Comparison of ENCODE assay signal across 14 cellular contexts in genomic region chr7:22156205-22156604, GRCh38.
DNase-seq lines count a peak whose midpoint lies in the region.
"Had no signal": no experiment of that assay in that cellular context is flagged by ENCODE, and none has a peak within 500 bp of the region (broad histone marks: within the 10 kb centered on the region; RNA-seq: fewer than 3 reads in every experiment).

No MANE protein-coding gene starts in this region.

- H2BK120ac ChIP-seq in trophoblast cell (ENCODE audit: insufficient read depth, low read length, poor library complexity): no peak overlapping the region

- H3K27ac ChIP-seq in epithelial cell of prostate (no peak overlapping the region), trophoblast cell (ENCODE audit: low read depth, low read length) (no peak overlapping the region)
- H3K27ac ChIP-seq: coronary artery, skin epidermis had no signal

- H3K4me1 ChIP-seq in trophoblast cell (ENCODE audit: control insufficient read depth in 1 of 2, insufficient read depth in 2 of 2, low read length in 2 of 2): no peaks in the 10 kb centered on the region

- no peaks in the 10 kb centered on the region for H3K27me3 ChIP-seq in trophoblast cell (ENCODE audit: insufficient read depth, low read length)

- H3K9ac ChIP-seq in trophoblast cell (ENCODE audit: low read length): no peak overlapping the region

- H3K23ac ChIP-seq in trophoblast cell (ENCODE audit: low read length): no peak overlapping the region

- no peak overlapping the region for H2BK12ac ChIP-seq in trophoblast cell (ENCODE audit: low read length)

- H3K18ac ChIP-seq in trophoblast cell (ENCODE audit: low read length): no peak overlapping the region

- H3K79me1 ChIP-seq in trophoblast cell (ENCODE audit: low read length): no peaks in the 10 kb centered on the region

- H3K4me2 ChIP-seq in trophoblast cell (ENCODE audit: low read length): no peak overlapping the region

- no peaks in the 10 kb centered on the region for H3K79me2 ChIP-seq in trophoblast cell (ENCODE audit: control insufficient read depth, insufficient read depth, low read length, poor library complexity)

- no peak overlapping the region for H4K8ac ChIP-seq in trophoblast cell (ENCODE audit: low read depth, low read length)

- H3K4ac ChIP-seq in trophoblast cell (ENCODE audit: low read depth, low read length): no peak overlapping the region

- H3K36me3 ChIP-seq in trophoblast cell (ENCODE audit: control insufficient read depth in 1 of 2, insufficient read depth in 2 of 2, low read length in 2 of 2): no peaks in the 10 kb centered on the region

- H2AK5ac ChIP-seq in trophoblast cell (ENCODE audit: low read length): no peak overlapping the region

- H3K9me3 ChIP-seq in trophoblast cell (ENCODE audit: insufficient read depth, low read depth, low read length): no peaks in the 10 kb centered on the region

- H4K12ac ChIP-seq in trophoblast cell (ENCODE audit: low read depth, low read length): no peak overlapping the region

- H4K91ac ChIP-seq in trophoblast cell (ENCODE audit: low read depth, low read length): no peak overlapping the region

- H2BK5ac ChIP-seq in trophoblast cell (ENCODE audit: low read depth, low read length, poor library complexity): no peak overlapping the region

- H3K14ac ChIP-seq in trophoblast cell (ENCODE audit: low read length): no peak overlapping the region

- intact Hi-C loops in head of caudate nucleus (cut with DNase I): no loop called here

- peak; percentile 61 for DNase-seq in GM03348 (ENCODE audit: low spot score)
- DNase-seq in RKO (ENCODE audit: low spot score): peak; percentile 81
- DNase-seq in epithelial cell of prostate (ENCODE audit: low read depth, low spot score): peak; percentile 27
- peak; percentile 20 to 73 for DNase-seq in trophoblast cell
- no peak for DNase-seq in D341Med (ENCODE audit: low spot score)
- no peak for DNase-seq in NCI-H146 treated with DMSO at 0.1 percent for 48 hours (lab: John Stamatoyannopoulos, UW; ENCODE audit: unreplicated experiment)
- DNase-seq in head of caudate nucleus: no peak
- DNase-seq in activated naive CD4-positive, alpha-beta T cell (lab: John Stamatoyannopoulos, UW): no peak
- DNase-seq: activated CD4-positive, alpha-beta T cell treated with anti-CD3 and anti-CD28 coated beads, Interleukin-2, amount 10 ng/mL, durations not matched to agents 7 days and 5 days; activated effector memory CD4-positive, alpha-beta T cell treated with anti-CD3 and anti-CD28 coated beads, Interleukin-2, amount 50 U/mL, for 16 hours; NCI-H1105 treated with DMSO at 0.1 percent for 48 hours; NCI-H82 had no signal

- no CpG with 5 or more reads among the region's 4 CpGs for WGBS in trophoblast cell (ENCODE audit: extremely low coverage, insufficient coverage, insufficient read length)

- H2AFZ ChIP-seq in trophoblast cell (ENCODE audit: insufficient read depth, low read length, poor library complexity): no peak overlapping the region

- H3K4me3 ChIP-seq in trophoblast cell (ENCODE audit: low read depth, low read length): no peak overlapping the region
- H3K4me3 ChIP-seq: coronary artery, skin epidermis had no signal

Comparison
In these comparisons a context has a peak if more than half of its experiments do, and no peak if none do; other contexts are left out.
1. DNase-seq: peak in GM03348 (single experiment), RKO (single experiment), epithelial cell of prostate (single experiment) and trophoblast cell (2 of 2); none in D341Med (single experiment), NCI-H146 treated with DMSO at 0.1 percent for 48 hours (single experiment), head of caudate nucleus (0 of 42) and activated naive CD4-positive, alpha-beta T cell (0 of 4).